Comparison of ENCODE assay signal across 18 cellular contexts in the genomic region with DNA sequence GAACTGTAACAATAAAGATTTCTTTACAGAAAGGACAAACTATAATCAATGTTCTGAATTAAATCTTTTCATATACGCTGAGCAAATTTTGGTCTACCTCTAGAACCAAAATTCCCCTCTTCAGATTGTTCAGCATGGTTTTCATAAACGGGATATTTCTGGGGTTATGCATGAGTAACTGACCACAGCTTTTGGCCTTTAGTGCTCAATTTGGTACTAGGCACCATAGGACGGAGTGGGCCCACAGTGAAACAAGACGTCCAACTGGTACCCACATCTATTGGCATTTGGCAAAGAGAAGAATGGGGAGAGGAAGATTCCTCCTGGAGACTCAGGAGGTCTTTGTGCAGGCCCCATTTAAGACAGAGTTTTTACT.
A peak's percentile ranks its signal among the peaks of the same experiment; 100 is the strongest.
DNase-seq lines count a peak whose midpoint lies in the region; ATAC-seq and TF ChIP-seq lines count a peak whose summit lies in the region.
"Had no signal": no experiment of that assay in that cellular context is flagged by ENCODE, and none has a peak within 500 bp of the region (broad histone marks: within the 10 kb centered on the region; RNA-seq: fewer than 3 reads in every experiment).

No MANE protein-coding gene starts in this region.

- H3K36me3 Mint-ChIP-seq in effector memory CD8-positive, alpha-beta T cell (ENCODE audit: insufficient read depth) = peaks cover 54% of the 10 kb centered on the region
- peaks cover 46% of the 10 kb centered on the region for H3K36me3 Mint-ChIP-seq in natural killer cell treated with Interleukin-12 subunit alpha and Interleukin-12 subunit beta and Interleukin-15 and Interleukin-18, amount 100 ng/mL, for 72 hours
- H3K36me3 Mint-ChIP-seq in WTC11 = no peaks in the 10 kb centered on the region

- peaks cover 56% of the 10 kb centered on the region for H3K4me1 ChIP-seq in ACC112 (ENCODE audit: control insufficient read depth, insufficient read depth, low read length, unreplicated experiment)

- H3K36me3 ChIP-seq in ACC112 (ENCODE audit: insufficient read depth, low read length) = no peaks in the 10 kb centered on the region
- H3K36me3 ChIP-seq: uterus had no signal

- peak; percentile 26 for DNase-seq in EL
- no peak for DNase-seq in effector memory CD8-positive, alpha-beta T cell
- no peak for DNase-seq in natural killer cell treated with Interleukin-12 subunit alpha and Interleukin-12 subunit beta and Interleukin-15 and Interleukin-18, amount 100 ng/mL, for 72 hours (ENCODE audit: low spot score)
- DNase-seq in WTC11 (ENCODE audit: low spot score) = no peak
- DNase-seq in H4 (ENCODE audit: low spot score) = no peak
- DNase-seq: activated CD4-positive, alpha-beta memory T cell treated with anti-CD3 and anti-CD28 coated beads, Interleukin-2, amount 10 ng/mL, durations not matched to agents 7 days and 5 days; activated naive CD4-positive, alpha-beta T cell treated with anti-CD3 and anti-CD28 coated beads, Interleukin-2, amount 10 ng/mL, durations not matched to agents 7 days and 5 days; CD4-positive, alpha-beta T cell; effector CD8-positive, alpha-beta T cell; NCI-H1417 treated with DMSO at 0.1 percent for 48 hours; NCI-H2171; NCI-H69; stimulated activated CD8-positive, alpha-beta memory T cell treated with anti-CD3 and anti-CD28 coated beads, Interleukin-4, amount 100 ng/mL, for 48 hours; uterus had no signal

- no peak for ATAC-seq in effector memory CD8-positive, alpha-beta T cell (replicated peaks)
- no peak for ATAC-seq in natural killer cell treated with Interleukin-12 subunit alpha and Interleukin-12 subunit beta and Interleukin-15 and Interleukin-18, amount 100 ng/mL, for 72 hours
- ATAC-seq in WTC11 (no peak), GM18868 (IDR thresholded peaks at IDR 0.05; ENCODE audit: unreplicated experiment) (no peak), HG02981 (IDR thresholded peaks at IDR 0.05; ENCODE audit: unreplicated experiment) (no peak)
- ATAC-seq: left lobe of liver had no signal

- peak overlapping the region; percentile 61 for H2AFZ ChIP-seq in ACC112 (ENCODE audit: low read length, unreplicated experiment)

- H3K27me3 Mint-ChIP-seq in effector memory CD8-positive, alpha-beta T cell = no peaks in the 10 kb centered on the region
- no peaks in the 10 kb centered on the region for H3K27me3 Mint-ChIP-seq in natural killer cell treated with Interleukin-12 subunit alpha and Interleukin-12 subunit beta and Interleukin-15 and Interleukin-18, amount 100 ng/mL, for 72 hours
- H3K27me3 Mint-ChIP-seq in WTC11 (ENCODE audit: low read depth) = no peaks in the 10 kb centered on the region
- H3K27me3 Mint-ChIP-seq: activated CD4-positive, alpha-beta memory T cell treated with anti-CD3 and anti-CD28 coated beads, Interleukin-2, amount 10 ng/mL, durations not matched to agents 7 days and 5 days; activated naive CD4-positive, alpha-beta T cell treated with anti-CD3 and anti-CD28 coated beads, Interleukin-2, amount 10 ng/mL, durations not matched to agents 7 days and 5 days; CD4-positive, alpha-beta T cell had no signal

- H3K4me1 Mint-ChIP-seq in effector memory CD8-positive, alpha-beta T cell (ENCODE audit: low read depth in 2 of 2) = peaks cover 28 to 41% of the 10 kb centered on the region in 2 donors
- peaks cover 70 to 71% of the 10 kb centered on the region in 2 donors for H3K4me1 Mint-ChIP-seq in natural killer cell treated with Interleukin-12 subunit alpha and Interleukin-12 subunit beta and Interleukin-15 and Interleukin-18, amount 100 ng/mL, for 72 hours (ENCODE audit: low read depth in 2 of 2)
- H3K4me1 Mint-ChIP-seq in WTC11 = peaks cover 33% of the 10 kb centered on the region

- no peak overlapping the region for H3K4me3 Mint-ChIP-seq in effector memory CD8-positive, alpha-beta T cell
- peak overlapping the region; percentile 23 for H3K4me3 Mint-ChIP-seq in natural killer cell treated with Interleukin-12 subunit alpha and Interleukin-12 subunit beta and Interleukin-15 and Interleukin-18, amount 100 ng/mL, for 72 hours
- no peak overlapping the region for H3K4me3 Mint-ChIP-seq in WTC11
- H3K4me3 Mint-ChIP-seq: activated CD4-positive, alpha-beta memory T cell treated with anti-CD3 and anti-CD28 coated beads, Interleukin-2, amount 10 ng/mL, durations not matched to agents 7 days and 5 days; activated naive CD4-positive, alpha-beta T cell treated with anti-CD3 and anti-CD28 coated beads, Interleukin-2, amount 10 ng/mL, durations not matched to agents 7 days and 5 days; CD4-positive, alpha-beta T cell had no signal

- H3K27ac Mint-ChIP-seq in effector memory CD8-positive, alpha-beta T cell = peak overlapping the region; percentile 27 to 87
- H3K27ac Mint-ChIP-seq in natural killer cell treated with Interleukin-12 subunit alpha and Interleukin-12 subunit beta and Interleukin-15 and Interleukin-18, amount 100 ng/mL, for 72 hours = peak overlapping the region; percentile 93 to 99
- H3K27ac Mint-ChIP-seq in WTC11 = no peak overlapping the region
- H3K27ac Mint-ChIP-seq: activated CD4-positive, alpha-beta memory T cell treated with anti-CD3 and anti-CD28 coated beads, Interleukin-2, amount 10 ng/mL, durations not matched to agents 7 days and 5 days; activated naive CD4-positive, alpha-beta T cell treated with anti-CD3 and anti-CD28 coated beads, Interleukin-2, amount 10 ng/mL, durations not matched to agents 7 days and 5 days; CD4-positive, alpha-beta T cell had no signal

- no peaks in the 10 kb centered on the region for H3K9me3 Mint-ChIP-seq in effector memory CD8-positive, alpha-beta T cell
- H3K9me3 Mint-ChIP-seq in natural killer cell treated with Interleukin-12 subunit alpha and Interleukin-12 subunit beta and Interleukin-15 and Interleukin-18, amount 100 ng/mL, for 72 hours = no peaks in the 10 kb centered on the region
- no peaks in the 10 kb centered on the region for H3K9me3 Mint-ChIP-seq in WTC11
- H3K9me3 Mint-ChIP-seq: activated CD4-positive, alpha-beta memory T cell treated with anti-CD3 and anti-CD28 coated beads, Interleukin-2, amount 10 ng/mL, durations not matched to agents 7 days and 5 days; activated naive CD4-positive, alpha-beta T cell treated with anti-CD3 and anti-CD28 coated beads, Interleukin-2, amount 10 ng/mL, durations not matched to agents 7 days and 5 days; CD4-positive, alpha-beta T cell had no signal

- TF ChIP-seq CTCF in WTC11 (IDR thresholded peaks at IDR 0.05) = no peak

- CTCF ChIA-PET in WTC11 (lab: Charles Lee) = no interaction called here

- POLR2A ChIA-PET in WTC11 (lab: Charles Lee) = no interaction called here

- H3K27me3 ChIP-seq in ACC112 (ENCODE audit: insufficient read depth, low read length) = no peaks in the 10 kb centered on the region
- H3K27me3 ChIP-seq: uterus had no signal

- no peaks in the 10 kb centered on the region for H3K79me2 ChIP-seq in ACC112 (ENCODE audit: control insufficient read depth, insufficient read depth, low read length, unreplicated experiment)

- H3K27ac ChIP-seq in ACC112 (ENCODE audit: low read depth, low read length) = peak overlapping the region; percentile 92

- peak overlapping the region; percentile 21 for H3K4me3 ChIP-seq in ACC112 (ENCODE audit: low read depth, low read length)
- H3K4me3 ChIP-seq: uterus had no signal

TF ChIP-seq in WTC11, 78 proteins besides CTCF, POLR2A, EP300 and RAD21 (continues in another document):
- no peak for TF ChIP-seq SMAD3 (CRISPR knock-in tag; IDR thresholded peaks at IDR 0.05; ENCODE audit: borderline replicate concordance)
- no peak for TF ChIP-seq PRRX2 (CRISPR knock-in tag; IDR thresholded peaks at IDR 0.05)
- TF ChIP-seq TEAD1 (CRISPR knock-in tag; IDR thresholded peaks at IDR 0.05) = no peak
- no peak for TF ChIP-seq TCF7 (CRISPR knock-in tag; IDR thresholded peaks at IDR 0.05; ENCODE audit: low read depth)
- TF ChIP-seq, protein P1, sequence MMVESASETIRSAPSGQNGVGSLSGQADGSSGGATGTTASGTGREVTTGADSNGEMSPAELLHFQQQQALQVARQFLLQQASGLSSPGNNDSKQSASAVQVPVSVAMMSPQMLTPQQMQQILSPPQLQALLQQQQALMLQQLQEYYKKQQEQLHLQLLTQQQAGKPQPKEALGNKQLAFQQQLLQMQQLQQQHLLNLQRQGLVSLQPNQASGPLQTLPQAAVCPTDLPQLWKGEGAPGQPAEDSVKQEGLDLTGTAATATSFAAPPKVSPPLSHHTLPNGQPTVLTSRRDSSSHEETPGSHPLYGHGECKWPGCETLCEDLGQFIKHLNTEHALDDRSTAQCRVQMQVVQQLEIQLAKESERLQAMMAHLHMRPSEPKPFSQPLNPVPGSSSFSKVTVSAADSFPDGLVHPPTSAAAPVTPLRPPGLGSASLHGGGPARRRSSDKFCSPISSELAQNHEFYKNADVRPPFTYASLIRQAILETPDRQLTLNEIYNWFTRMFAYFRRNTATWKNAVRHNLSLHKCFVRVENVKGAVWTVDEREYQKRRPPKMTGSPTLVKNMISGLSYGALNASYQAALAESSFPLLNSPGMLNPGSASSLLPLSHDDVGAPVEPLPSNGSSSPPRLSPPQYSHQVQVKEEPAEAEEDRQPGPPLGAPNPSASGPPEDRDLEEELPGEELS (CRISPR knock-in tag; IDR thresholded peaks at IDR 0.05) = no peak
- TF ChIP-seq ESRRA (CRISPR knock-in tag; IDR thresholded peaks at IDR 0.05; ENCODE audit: borderline replicate concordance) = no peak
- no peak for TF ChIP-seq ZNF219 (CRISPR knock-in tag; IDR thresholded peaks at IDR 0.05; ENCODE audit: borderline replicate concordance)
- no peak for TF ChIP-seq AR (CRISPR knock-in tag; IDR thresholded peaks at IDR 0.05)
- TF ChIP-seq FOXK1 (CRISPR knock-in tag; IDR thresholded peaks at IDR 0.05) = no peak
